25 cellular contexts compared by ENCODE assay signal in the genomic region with DNA sequence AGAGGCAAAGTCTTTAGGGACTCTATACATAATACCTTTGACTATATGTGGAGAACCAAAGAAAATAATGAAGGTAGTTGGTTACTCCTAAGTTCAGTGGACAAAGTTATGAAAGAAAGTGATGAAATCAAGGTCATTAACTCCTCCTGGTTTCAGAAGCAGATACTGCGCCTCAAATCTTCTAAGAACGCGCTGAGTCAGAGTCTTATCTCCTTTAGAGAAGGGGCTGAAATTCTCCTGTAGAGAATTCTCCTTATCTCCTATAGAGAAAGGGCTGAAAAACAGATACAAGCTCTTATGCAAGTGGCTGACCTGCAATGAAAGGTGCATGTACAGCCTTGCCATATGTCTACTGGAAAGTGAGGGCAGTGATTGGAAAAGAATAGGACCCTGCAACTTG.
"Had no signal": no experiment of that assay in that cellular context is flagged by ENCODE, and none has a peak within 500 bp of the region (broad histone marks: within the 10 kb centered on the region; RNA-seq: fewer than 3 reads in every experiment).

No MANE protein-coding gene starts in this region.

- DNase-seq: activated CD4-positive, alpha-beta T cell treated with anti-CD3 and anti-CD28 coated beads for 48 hours; activated CD4-positive, alpha-beta T cell treated with anti-CD3 and anti-CD28 coated beads, Interleukin-2, amount 50 U/mL, for 4 hours; activated CD4-positive, CD25-positive, alpha-beta regulatory T cell treated with anti-CD3 and anti-CD28 coated beads, Interleukin-2, amount 50 U/mL, for 72 hours; activated CD8-positive, alpha-beta memory T cell treated with anti-CD3 and anti-CD28 coated beads, Interleukin-2, amount 50 U/mL, for 48 hours; activated CD8-positive, alpha-beta T cell treated with anti-CD3 and anti-CD28 coated beads, Interleukin-2, amount 10 ng/mL, durations not matched to agents 7 days and 5 days; activated naive CD4-positive, alpha-beta T cell; activated naive CD8-positive, alpha-beta T cell treated with anti-CD3 and anti-CD28 coated beads, Interleukin-2, amount 50 U/mL, for 24 hours; activated T-cell treated with anti-CD3 and anti-CD28 coated beads, Interleukin-2, amount 50 U/mL, for 1 hour; amygdala; brain microvascular endothelial cell; Karpas-422; MM.1S; NCI-H1105; NCI-H1436 treated with DMSO at 0.1 percent for 48 hours; NCI-H187; NCI-H2081; NCI-H446 treated with DMSO at 0.1 percent for 48 hours; NCI-H526; NCI-H774; NK-92 treated with Interleukin-12 subunit alpha and Interleukin-12 subunit beta, amount 100 ng/mL, for 24 hours; PC-3; SHP77 treated with DMSO at 0.1 percent for 48 hours had no signal

- H3K4me3 ChIP-seq: cardiac muscle cell had no signal

- ATAC-seq: activated CD8-positive, alpha-beta T cell treated with anti-CD3 and anti-CD28 coated beads, Interleukin-2, amount 10 ng/mL, durations not matched to agents 7 days and 5 days; activated naive CD4-positive, alpha-beta T cell treated with anti-CD3 and anti-CD28 coated beads, Interleukin-2, amount 50 U/mL, for 72 hours; activated naive CD8-positive, alpha-beta T cell treated with anti-CD3 and anti-CD28 coated beads, Interleukin-2, amount 50 U/mL, for 24 hours; PC-3; WTC11 had no signal
